16 cellular contexts compared by ENCODE assay signal in the genomic region with DNA sequence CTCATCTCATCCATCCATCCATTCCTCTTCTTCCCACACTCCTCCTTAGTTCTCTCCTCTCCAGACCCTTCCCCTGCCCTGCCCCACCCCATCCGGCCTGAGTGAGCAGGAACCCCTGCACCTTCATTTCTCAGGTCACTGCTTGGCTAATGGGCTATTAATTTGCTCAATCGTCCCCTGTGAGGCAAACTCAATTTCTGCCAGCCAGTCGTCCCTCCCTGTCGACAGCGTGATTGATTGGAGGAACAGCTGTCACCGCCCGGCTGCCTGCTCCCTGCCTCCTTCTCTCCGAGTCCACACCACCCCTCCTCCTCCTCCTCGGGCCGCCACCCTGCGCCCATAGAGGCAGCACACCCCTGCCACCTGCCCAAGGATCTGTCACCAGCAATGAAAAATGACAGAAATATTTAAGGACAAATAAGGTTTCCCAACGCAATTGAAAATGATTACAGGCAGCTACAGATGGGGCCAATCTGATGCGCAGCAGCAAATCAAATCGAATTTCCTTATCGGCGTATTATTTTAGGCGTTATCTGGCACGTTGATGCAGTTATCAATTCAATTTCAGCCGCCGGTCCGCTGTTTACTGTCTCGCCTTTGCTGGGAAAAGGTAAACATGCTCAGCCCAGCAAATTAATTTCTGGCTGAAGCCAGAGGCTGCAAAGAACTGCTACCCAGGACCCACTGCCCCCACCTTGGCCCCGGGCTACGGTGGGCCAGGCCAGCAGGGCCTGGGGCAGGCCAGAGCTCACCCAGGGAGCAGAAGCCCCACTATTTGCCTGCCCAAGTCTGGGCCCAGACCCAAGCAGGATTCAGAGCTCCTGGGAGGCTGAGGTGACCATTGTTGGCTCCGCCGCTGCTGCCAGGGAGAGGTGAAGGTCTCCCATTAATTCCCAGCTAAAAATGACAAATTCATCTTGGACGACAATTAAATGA.
DNase-seq lines count a peak whose midpoint lies in the region; ATAC-seq and TF ChIP-seq lines count a peak whose summit lies in the region.
"Had no signal": no experiment of that assay in that cellular context is flagged by ENCODE, and none has a peak within 500 bp of the region (broad histone marks: within the 10 kb centered on the region; RNA-seq: fewer than 3 reads in every experiment).

No MANE protein-coding gene starts in this region.

- H3K27me3 ChIP-seq in WERI-Rb-1 (ENCODE audit: insufficient read depth, low read depth, severe bottlenecking): no peaks in the 10 kb centered on the region
- H3K27me3 ChIP-seq in psoas muscle (ENCODE audit: insufficient read depth in 3 of 3, low read length in 2 of 3): peaks cover 0 to 7% (median 0%) of the 10 kb centered on the region in 3 donors
- peaks cover 68 to 74% of the 10 kb centered on the region in 2 experiments for H3K27me3 ChIP-seq in mesenchymal stem cell (ENCODE audit: control insufficient read depth in 1 of 2, insufficient read depth in 1 of 2, low read length in 2 of 2)
- H3K27me3 ChIP-seq: BLaER1 had no signal

- no peak overlapping the region for H4K91ac ChIP-seq in mesenchymal stem cell (ENCODE audit: low read length)

- WGBS in psoas muscle, 3 donors: 32 to 41% (median 33%) methylated on average over 25 to 27 of the region's 27 CpGs
- WGBS in mesenchymal stem cell: 70% methylated on average over 26 of the region's 27 CpGs

- no peak overlapping the region for H3K14ac ChIP-seq in mesenchymal stem cell (ENCODE audit: low read length in 2 of 2)

- intact Hi-C loops in psoas muscle (cut with DNase I): no loop called here

- H3K9me3 ChIP-seq in WERI-Rb-1 (ENCODE audit: severe bottlenecking) (peaks cover 2% of the 10 kb centered on the region), psoas muscle (no peaks in the 10 kb centered on the region), mesenchymal stem cell (ENCODE audit: control insufficient read depth, low read length) (no peaks in the 10 kb centered on the region)
- H3K9me3 ChIP-seq: BLaER1, breast epithelium, gastroesophageal sphincter, SJSA1 had no signal

- no peak overlapping the region for H2BK5ac ChIP-seq in mesenchymal stem cell (ENCODE audit: low read depth, low read length, poor library complexity, severe bottlenecking)

- CTCF ChIA-PET in HEK293T (lab: Yijun Ruan, JAX): interaction anchor here (1.0 to 1.3 kb wide), 2 partner anchors 8 to 52 kb away, joined by 4 to 5 read pairs; no protein-coding TSS in a partner anchor

- H3K4me3 ChIP-seq in WERI-Rb-1 (ENCODE audit: low read depth, low read length) (no peak overlapping the region), psoas muscle (peak overlapping the region; percentile 34), mesenchymal stem cell (ENCODE audit: insufficient read depth in 1 of 2, low read depth in 1 of 2, low read length in 2 of 2) (no peak overlapping the region)
- H3K4me3 ChIP-seq: BLaER1, breast epithelium, gastroesophageal sphincter, GM23248, SJSA1 had no signal

- DNase-seq in HEK293T (ENCODE audit: extremely low spot score): no peak
- DNase-seq in NCI-H2171 treated with DMSO at 0.1 percent for 48 hours (lab: John Stamatoyannopoulos, UW): peak; percentile 78
- DNase-seq in WERI-Rb-1: peak; percentile 30
- peak; percentile 55 to 84 for DNase-seq in psoas muscle
- no peak for DNase-seq in mesenchymal stem cell
- no peak for DNase-seq in GOT3 (lab: John Stamatoyannopoulos, UW)
- no peak for DNase-seq in NCI-H1048 (lab: John Stamatoyannopoulos, UW)
- no peak for DNase-seq in stimulated activated CD4-positive, alpha-beta T cell treated with anti-CD3 and anti-CD28 coated beads, Interleukin-2, amount 100 ng/mL, for 48 hours
- DNase-seq: activated naive CD4-positive, alpha-beta T cell treated with anti-CD3 and anti-CD28 coated beads for 36 hours; GM23248; immature natural killer cell had no signal

- no peak overlapping the region for H3K9ac ChIP-seq in mesenchymal stem cell (ENCODE audit: low read length)
- H3K9ac ChIP-seq: BLaER1, GM23248 had no signal

- POLR2A ChIA-PET in HEK293T (lab: Yijun Ruan, JAX): interaction anchor here (1.0 to 2.6 kb wide), 3 partner anchors 28 to 50 kb away, joined by 3 to 8 read pairs (median 4); no protein-coding TSS in a partner anchor

- H3K79me1 ChIP-seq in mesenchymal stem cell (replicated peaks; ENCODE audit: low read length, poor library complexity, severe bottlenecking): no peaks in the 10 kb centered on the region

- H3K27ac ChIP-seq in WERI-Rb-1 (no peak overlapping the region), psoas muscle (no peak overlapping the region), mesenchymal stem cell (ENCODE audit: low read length, poor library complexity, severe bottlenecking) (no peak overlapping the region)
- H3K27ac ChIP-seq: BLaER1, breast epithelium, gastroesophageal sphincter, GM23248, SJSA1 had no signal

- H3K18ac ChIP-seq in mesenchymal stem cell (ENCODE audit: low read depth in 1 of 2, low read length in 2 of 2): no peak overlapping the region

- no peak overlapping the region for H3K4me2 ChIP-seq in mesenchymal stem cell (ENCODE audit: low read length, poor library complexity, severe bottlenecking)
- H3K4me2 ChIP-seq: BLaER1 had no signal

- no peak overlapping the region for H3K4ac ChIP-seq in mesenchymal stem cell (ENCODE audit: low read depth in 1 of 2, low read length in 2 of 2)

- H3K23ac ChIP-seq in mesenchymal stem cell (ENCODE audit: low read length in 2 of 2): no peak overlapping the region

- H2AFZ ChIP-seq in mesenchymal stem cell (ENCODE audit: low read depth, low read length): no peak overlapping the region
- H2AFZ ChIP-seq: GM23248 had no signal

- no peaks in the 10 kb centered on the region for H3K36me3 ChIP-seq in WERI-Rb-1
- no peaks in the 10 kb centered on the region for H3K36me3 ChIP-seq in psoas muscle (ENCODE audit: insufficient read depth in 1 of 2, low read depth in 1 of 2)
- H3K36me3 ChIP-seq in mesenchymal stem cell (ENCODE audit: control insufficient read depth in 1 of 2, insufficient read depth in 2 of 2, low read depth in 1 of 2, low read length in 2 of 2): no peaks in the 10 kb centered on the region
- H3K36me3 ChIP-seq: BLaER1, breast epithelium, gastroesophageal sphincter, SJSA1 had no signal

- H3K4me1 ChIP-seq in psoas muscle (peaks cover 8% of the 10 kb centered on the region), mesenchymal stem cell (ENCODE audit: control insufficient read depth, insufficient read depth, low read depth, low read length) (no peaks in the 10 kb centered on the region)
- H3K4me1 ChIP-seq: BLaER1, breast epithelium, gastroesophageal sphincter, SJSA1 had no signal

- H4K8ac ChIP-seq in mesenchymal stem cell (ENCODE audit: low read length): no peak overlapping the region

- H2BK12ac ChIP-seq in mesenchymal stem cell (ENCODE audit: low read length in 2 of 2): no peak overlapping the region

- no peak overlapping the region for H2BK15ac ChIP-seq in mesenchymal stem cell (ENCODE audit: low read depth, poor library complexity, severe bottlenecking)

- H2BK120ac ChIP-seq in mesenchymal stem cell (ENCODE audit: low read depth, low read length): no peak overlapping the region

- TF ChIP-seq CTCF in WERI-Rb-1 (IDR thresholded peaks at IDR 0.05; ENCODE audit: low read depth, low read length) (no peak), psoas muscle (IDR thresholded peaks at IDR 0.05) (no peak)

- H2AK5ac ChIP-seq in mesenchymal stem cell (ENCODE audit: low read length, severe bottlenecking): no peak overlapping the region

- ATAC-seq in psoas muscle: peak; percentile 87 to 98 (median 95)
- ATAC-seq: gastroesophageal sphincter; stimulated activated effector memory CD8-positive, alpha-beta T cell treated with anti-CD3 and anti-CD28 coated beads, Interleukin-12 subunit alpha, Interleukin-12 subunit beta, amount 100 ng/mL, for 72 hours had no signal

TF ChIP-seq in HEK293T, 16 proteins besides CTCF, POLR2A, EP300 and RAD21:
- TF ChIP-seq ARNT (IDR thresholded peaks at IDR 0.05) (no peak), FOXA1 (IDR thresholded peaks at IDR 0.05) (no peak), ZNF384 (IDR thresholded peaks at IDR 0.05) (no peak)
- TF ChIP-seq, protein P1, sequence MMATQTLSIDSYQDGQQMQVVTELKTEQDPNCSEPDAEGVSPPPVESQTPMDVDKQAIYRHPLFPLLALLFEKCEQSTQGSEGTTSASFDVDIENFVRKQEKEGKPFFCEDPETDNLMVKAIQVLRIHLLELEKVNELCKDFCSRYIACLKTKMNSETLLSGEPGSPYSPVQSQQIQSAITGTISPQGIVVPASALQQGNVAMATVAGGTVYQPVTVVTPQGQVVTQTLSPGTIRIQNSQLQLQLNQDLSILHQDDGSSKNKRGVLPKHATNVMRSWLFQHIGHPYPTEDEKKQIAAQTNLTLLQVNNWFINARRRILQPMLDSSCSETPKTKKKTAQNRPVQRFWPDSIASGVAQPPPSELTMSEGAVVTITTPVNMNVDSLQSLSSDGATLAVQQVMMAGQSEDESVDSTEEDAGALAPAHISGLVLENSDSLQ (IDR thresholded peaks at IDR 0.05): peak; percentile 89

Comparison
In these comparisons a context has a peak if more than half of its experiments do, and no peak if none do; other contexts are left out.
1. DNase-seq: peak in NCI-H2171 treated with DMSO at 0.1 percent for 48 hours (single experiment), WERI-Rb-1 (single experiment) and psoas muscle (2 of 2); none in HEK293T (single experiment), mesenchymal stem cell (single experiment), GOT3 (single experiment), NCI-H1048 (single experiment) and stimulated activated CD4-positive, alpha-beta T cell treated with anti-CD3 and anti-CD28 coated beads, Interleukin-2, amount 100 ng/mL, for 48 hours (0 of 2).